ENCODE assay signal across 11 cellular contexts in genomic region chr1:33383974-33384767, GRCh38. TPM values are rescaled to one million over a fixed set of nuclear protein-coding genes. Genes with fewer than 3 reads are reported as not detected.
DNase-seq lines count a peak whose midpoint lies in the region; TF ChIP-seq lines count a peak whose summit lies in the region.
"Had no signal": no experiment of that assay in that cellular context is flagged by ENCODE, and none has a peak within 500 bp of the region (broad histone marks: within the 10 kb centered on the region; RNA-seq: fewer than 3 reads in every experiment).

No MANE protein-coding gene starts in this region.

- no peaks in the 10 kb centered on the region for H3K27me3 Mint-ChIP-seq in nephron progenitor cell (ENCODE audit: low read depth, poor library complexity)

- no peaks in the 10 kb centered on the region for H3K9me3 Mint-ChIP-seq in nephron progenitor cell

- H3K4me1 Mint-ChIP-seq in nephron progenitor cell, result peaks cover 77% of the 10 kb centered on the region

- H3K4me3 Mint-ChIP-seq in nephron progenitor cell, result peak overlapping the region; percentile 1
- H3K4me3 Mint-ChIP-seq: activated naive CD8-positive, alpha-beta T cell had no signal

- no peak for TF ChIP-seq CTCF in nephron progenitor cell (IDR thresholded peaks at IDR 0.05)

- H3K36me3 Mint-ChIP-seq in nephron progenitor cell (ENCODE audit: low read depth), result peaks cover 51% of the 10 kb centered on the region
- H3K36me3 Mint-ChIP-seq: activated naive CD8-positive, alpha-beta T cell had no signal

- peak overlapping the region; percentile 36 for H3K27ac Mint-ChIP-seq in nephron progenitor cell
- H3K27ac Mint-ChIP-seq: activated naive CD8-positive, alpha-beta T cell had no signal

- DNase-seq in Daoy (ENCODE audit: low read depth) (peak; percentile 74), NCI-H226 (peak; percentile 74), dermis microvascular lymphatic vessel endothelial cell (ENCODE audit: low read depth in 2 of 2) (peak; percentile 39 to 62), nephron progenitor cell (no peak), NCI-H1930 (lab: John Stamatoyannopoulos, UW) (no peak), H4 (ENCODE audit: low spot score) (no peak), cerebellar nuclear complex (lab: John Stamatoyannopoulos, UW) (no peak), inferior parietal cortex (ENCODE audit: extremely low spot score) (no peak)
- DNase-seq: DMS153, stomach had no signal

RNA-seq across cellular contexts. Expression of gene PHC2, which starts 46.7 kb away (rescaled TPM):
- 101 and 108 TPM in 2 replicates for total RNA-seq in Daoy (2014; rRNA removed; shearing (Covaris generic))
- 73.7 and 123 TPM in 2 replicates for total RNA-seq in dermis microvascular lymphatic vessel endothelial cell
- total RNA-seq in H4 (2014; rRNA removed; shearing (Covaris generic)), result 56.3 and 60.7 TPM in 2 replicates

Comparison
In these comparisons a context has a peak if more than half of its experiments do, and no peak if none do; other contexts are left out.
1. DNase-seq: peak in Daoy (single experiment), NCI-H226 (single experiment) and dermis microvascular lymphatic vessel endothelial cell (2 of 2); none in nephron progenitor cell (single experiment), NCI-H1930 (0 of 2), H4 (single experiment), cerebellar nuclear complex (0 of 2) and inferior parietal cortex (single experiment).